ENCODE assay signal across 1 cellular context in genomic region chr20:34675993-34676641, GRCh38.
TF ChIP-seq lines count a peak whose summit lies in the region.

No MANE protein-coding gene starts in this region.

TF ChIP-seq in HepG2, 621 proteins besides CTCF, POLR2A, EP300 and RAD21 (continues in another document):
- no peak for TF ChIP-seq MTA1 (CRISPR knock-in tag; IDR thresholded peaks at IDR 0.05; ENCODE audit: borderline replicate concordance)
- 0 out of 2 replicates have a peak, but pooled peaks have one; percentile 17 for TF ChIP-seq MEIS1 (CRISPR knock-in tag; IDR thresholded peaks at IDR 0.05; ENCODE audit: borderline replicate concordance)
- TF ChIP-seq SNAPC4 (CRISPR knock-in tag; IDR thresholded peaks at IDR 0.05), result no peak
- TF ChIP-seq, protein P1, sequence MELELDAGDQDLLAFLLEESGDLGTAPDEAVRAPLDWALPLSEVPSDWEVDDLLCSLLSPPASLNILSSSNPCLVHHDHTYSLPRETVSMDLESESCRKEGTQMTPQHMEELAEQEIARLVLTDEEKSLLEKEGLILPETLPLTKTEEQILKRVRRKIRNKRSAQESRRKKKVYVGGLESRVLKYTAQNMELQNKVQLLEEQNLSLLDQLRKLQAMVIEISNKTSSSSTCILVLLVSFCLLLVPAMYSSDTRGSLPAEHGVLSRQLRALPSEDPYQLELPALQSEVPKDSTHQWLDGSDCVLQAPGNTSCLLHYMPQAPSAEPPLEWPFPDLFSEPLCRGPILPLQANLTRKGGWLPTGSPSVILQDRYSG (CRISPR knock-in tag; IDR thresholded peaks at IDR 0.05), result 0 out of 2 replicates have a peak, but pooled peaks have one; percentile 41
- TF ChIP-seq, protein P2, sequence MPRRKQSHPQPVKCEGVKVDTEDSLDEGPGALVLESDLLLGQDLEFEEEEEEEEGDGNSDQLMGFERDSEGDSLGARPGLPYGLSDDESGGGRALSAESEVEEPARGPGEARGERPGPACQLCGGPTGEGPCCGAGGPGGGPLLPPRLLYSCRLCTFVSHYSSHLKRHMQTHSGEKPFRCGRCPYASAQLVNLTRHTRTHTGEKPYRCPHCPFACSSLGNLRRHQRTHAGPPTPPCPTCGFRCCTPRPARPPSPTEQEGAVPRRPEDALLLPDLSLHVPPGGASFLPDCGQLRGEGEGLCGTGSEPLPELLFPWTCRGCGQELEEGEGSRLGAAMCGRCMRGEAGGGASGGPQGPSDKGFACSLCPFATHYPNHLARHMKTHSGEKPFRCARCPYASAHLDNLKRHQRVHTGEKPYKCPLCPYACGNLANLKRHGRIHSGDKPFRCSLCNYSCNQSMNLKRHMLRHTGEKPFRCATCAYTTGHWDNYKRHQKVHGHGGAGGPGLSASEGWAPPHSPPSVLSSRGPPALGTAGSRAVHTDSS (CRISPR knock-in tag; conservative IDR thresholded peaks at IDR 0.05), result no peak
- TF ChIP-seq RFX3 (CRISPR knock-in tag; IDR thresholded peaks at IDR 0.05), result no peak
- TF ChIP-seq, protein P3, sequence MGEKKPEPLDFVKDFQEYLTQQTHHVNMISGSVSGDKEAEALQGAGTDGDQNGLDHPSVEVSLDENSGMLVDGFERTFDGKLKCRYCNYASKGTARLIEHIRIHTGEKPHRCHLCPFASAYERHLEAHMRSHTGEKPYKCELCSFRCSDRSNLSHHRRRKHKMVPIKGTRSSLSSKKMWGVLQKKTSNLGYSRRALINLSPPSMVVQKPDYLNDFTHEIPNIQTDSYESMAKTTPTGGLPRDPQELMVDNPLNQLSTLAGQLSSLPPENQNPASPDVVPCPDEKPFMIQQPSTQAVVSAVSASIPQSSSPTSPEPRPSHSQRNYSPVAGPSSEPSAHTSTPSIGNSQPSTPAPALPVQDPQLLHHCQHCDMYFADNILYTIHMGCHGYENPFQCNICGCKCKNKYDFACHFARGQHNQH (CRISPR knock-in tag; IDR thresholded peaks at IDR 0.05), result no peak
- no peak for TF ChIP-seq PLRG1 (conservative IDR thresholded peaks at IDR 0.05)
- no peak for TF ChIP-seq ELF3 (CRISPR knock-in tag; IDR thresholded peaks at IDR 0.05)
- no peak for TF ChIP-seq SRY (CRISPR knock-in tag; IDR thresholded peaks at IDR 0.05)
- no peak for TF ChIP-seq TOPORS (CRISPR knock-in tag; IDR thresholded peaks at IDR 0.05)
- no peak for TF ChIP-seq ZNF549 (CRISPR knock-in tag; IDR thresholded peaks at IDR 0.05)
- TF ChIP-seq GABPA (IDR thresholded peaks at IDR 0.05; ENCODE audit: low read depth, low read length), result no peak
- TF ChIP-seq GABPA (CRISPR knock-in tag; IDR thresholded peaks at IDR 0.05; ENCODE audit: low read depth), result no peak
- TF ChIP-seq SIX4 (CRISPR knock-in tag; IDR thresholded peaks at IDR 0.05), result no peak
- TF ChIP-seq ZNF768 (CRISPR knock-in tag; IDR thresholded peaks at IDR 0.05), result no peak
- no peak for TF ChIP-seq ZNF83 (CRISPR knock-in tag; IDR thresholded peaks at IDR 0.05; ENCODE audit: borderline replicate concordance)
- no peak for TF ChIP-seq EHMT2 (IDR thresholded peaks at IDR 0.05; ENCODE audit: borderline replicate concordance, low read depth, low read length)
- TF ChIP-seq ZNF737 (CRISPR knock-in tag; IDR thresholded peaks at IDR 0.05; ENCODE audit: borderline replicate concordance), result no peak
- TF ChIP-seq NR3C1 (CRISPR knock-in tag; IDR thresholded peaks at IDR 0.05), result no peak
- no peak for TF ChIP-seq MBNL3 (CRISPR knock-in tag; conservative IDR thresholded peaks at IDR 0.05)
- TF ChIP-seq, protein P4, sequence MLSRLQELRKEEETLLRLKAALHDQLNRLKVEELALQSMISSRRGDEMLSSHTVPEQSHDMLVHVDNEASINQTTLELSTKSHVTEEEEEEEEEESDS (CRISPR knock-in tag; IDR thresholded peaks at IDR 0.05; ENCODE audit: borderline replicate concordance), result 0 out of 2 replicates have a peak, but pooled peaks have one; percentile 54
- TF ChIP-seq HES4 (CRISPR knock-in tag; IDR thresholded peaks at IDR 0.05; ENCODE audit: borderline replicate concordance), result no peak
- no peak for TF ChIP-seq SMAD9 (CRISPR knock-in tag; IDR thresholded peaks at IDR 0.05)
- no peak for TF ChIP-seq ZZZ3 (CRISPR knock-in tag; IDR thresholded peaks at IDR 0.05; ENCODE audit: borderline replicate concordance)
- TF ChIP-seq HNF4G (IDR thresholded peaks at IDR 0.05; ENCODE audit: borderline replicate concordance, low read depth, low read length), result peak; percentile 19; the same call in 1 of the 2 replicates
- TF ChIP-seq HNF4G (CRISPR knock-in tag; IDR thresholded peaks at IDR 0.05; ENCODE audit: borderline replicate concordance, low read depth), result no peak
- no peak for TF ChIP-seq POLR2AphosphoS2 (IDR thresholded peaks at IDR 0.05; ENCODE audit: low read depth, low read length)
- TF ChIP-seq FOXO1 (CRISPR knock-in tag; IDR thresholded peaks at IDR 0.05), result no peak
- TF ChIP-seq NBN (conservative IDR thresholded peaks at IDR 0.05), result no peak
- no peak for TF ChIP-seq PCBP1 (IDR thresholded peaks at IDR 0.05; ENCODE audit: borderline replicate concordance, low read depth, low read length)
- TF ChIP-seq, protein P5, sequence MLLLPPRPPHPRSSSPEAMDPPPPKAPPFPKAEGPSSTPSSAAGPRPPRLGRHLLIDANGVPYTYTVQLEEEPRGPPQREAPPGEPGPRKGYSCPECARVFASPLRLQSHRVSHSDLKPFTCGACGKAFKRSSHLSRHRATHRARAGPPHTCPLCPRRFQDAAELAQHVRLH (CRISPR knock-in tag; IDR thresholded peaks at IDR 0.05; ENCODE audit: borderline replicate concordance, low read depth), result no peak
- TF ChIP-seq ZNF10 (CRISPR knock-in tag; IDR thresholded peaks at IDR 0.05; ENCODE audit: borderline replicate concordance, low read depth), result no peak
- TF ChIP-seq, protein P6, sequence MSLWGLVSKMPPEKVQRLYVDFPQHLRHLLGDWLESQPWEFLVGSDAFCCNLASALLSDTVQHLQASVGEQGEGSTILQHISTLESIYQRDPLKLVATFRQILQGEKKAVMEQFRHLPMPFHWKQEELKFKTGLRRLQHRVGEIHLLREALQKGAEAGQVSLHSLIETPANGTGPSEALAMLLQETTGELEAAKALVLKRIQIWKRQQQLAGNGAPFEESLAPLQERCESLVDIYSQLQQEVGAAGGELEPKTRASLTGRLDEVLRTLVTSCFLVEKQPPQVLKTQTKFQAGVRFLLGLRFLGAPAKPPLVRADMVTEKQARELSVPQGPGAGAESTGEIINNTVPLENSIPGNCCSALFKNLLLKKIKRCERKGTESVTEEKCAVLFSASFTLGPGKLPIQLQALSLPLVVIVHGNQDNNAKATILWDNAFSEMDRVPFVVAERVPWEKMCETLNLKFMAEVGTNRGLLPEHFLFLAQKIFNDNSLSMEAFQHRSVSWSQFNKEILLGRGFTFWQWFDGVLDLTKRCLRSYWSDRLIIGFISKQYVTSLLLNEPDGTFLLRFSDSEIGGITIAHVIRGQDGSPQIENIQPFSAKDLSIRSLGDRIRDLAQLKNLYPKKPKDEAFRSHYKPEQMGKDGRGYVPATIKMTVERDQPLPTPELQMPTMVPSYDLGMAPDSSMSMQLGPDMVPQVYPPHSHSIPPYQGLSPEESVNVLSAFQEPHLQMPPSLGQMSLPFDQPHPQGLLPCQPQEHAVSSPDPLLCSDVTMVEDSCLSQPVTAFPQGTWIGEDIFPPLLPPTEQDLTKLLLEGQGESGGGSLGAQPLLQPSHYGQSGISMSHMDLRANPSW (CRISPR knock-in tag; IDR thresholded peaks at IDR 0.05; ENCODE audit: borderline replicate concordance), result no peak; the same call in 1 of the 2 replicates
- TF ChIP-seq NCOA1 (CRISPR knock-in tag; IDR thresholded peaks at IDR 0.05), result no peak
- TF ChIP-seq CBX1 (IDR thresholded peaks at IDR 0.05; ENCODE audit: low read depth), result no peak
- no peak for TF ChIP-seq ZNF264 (CRISPR knock-in tag; IDR thresholded peaks at IDR 0.05)
- peak; percentile 60; the same call in 1 of the 2 replicates for TF ChIP-seq ZFP90 (CRISPR knock-in tag; IDR thresholded peaks at IDR 0.05; ENCODE audit: borderline replicate concordance)
- TF ChIP-seq MXI1 (IDR thresholded peaks at IDR 0.05; ENCODE audit: borderline replicate concordance, low read depth, low read length), result no peak
- 0 out of 2 replicates have a peak, but pooled peaks have one; percentile 32 for TF ChIP-seq ZC3H4 (CRISPR knock-in tag; IDR thresholded peaks at IDR 0.05; ENCODE audit: borderline replicate concordance)
- TF ChIP-seq TEF (CRISPR knock-in tag; IDR thresholded peaks at IDR 0.05), result 0 out of 2 replicates have a peak, but pooled peaks have one; percentile 46
- TF ChIP-seq, protein P7, sequence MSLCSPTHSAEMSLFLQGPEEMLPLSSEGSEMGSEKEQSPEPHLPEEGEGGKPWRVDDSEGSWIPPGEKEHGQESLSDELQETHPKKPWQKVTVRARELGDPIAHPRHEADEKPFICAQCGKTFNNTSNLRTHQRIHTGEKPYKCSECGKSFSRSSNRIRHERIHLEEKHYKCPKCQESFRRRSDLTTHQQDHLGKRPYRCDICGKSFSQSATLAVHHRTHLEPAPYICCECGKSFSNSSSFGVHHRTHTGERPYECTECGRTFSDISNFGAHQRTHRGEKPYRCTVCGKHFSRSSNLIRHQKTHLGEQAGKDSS (CRISPR knock-in tag; IDR thresholded peaks at IDR 0.05; ENCODE audit: borderline replicate concordance, low read depth), result no peak
- no peak for TF ChIP-seq TEAD3 (CRISPR knock-in tag; optimal IDR thresholded peaks at IDR 0.05; ENCODE audit: borderline replicate concordance)
- no peak for TF ChIP-seq SMYD3 (CRISPR knock-in tag; IDR thresholded peaks at IDR 0.05)
- no peak for TF ChIP-seq GFI1 (CRISPR knock-in tag; IDR thresholded peaks at IDR 0.05; ENCODE audit: borderline replicate concordance)
- peak; percentile 11; the same call in 1 of the 2 replicates for TF ChIP-seq CREM (IDR thresholded peaks at IDR 0.05)
- no peak for TF ChIP-seq CREM (CRISPR knock-in tag; IDR thresholded peaks at IDR 0.05)
- TF ChIP-seq PATZ1 (CRISPR knock-in tag; IDR thresholded peaks at IDR 0.05), result no peak
- TF ChIP-seq, protein P8, sequence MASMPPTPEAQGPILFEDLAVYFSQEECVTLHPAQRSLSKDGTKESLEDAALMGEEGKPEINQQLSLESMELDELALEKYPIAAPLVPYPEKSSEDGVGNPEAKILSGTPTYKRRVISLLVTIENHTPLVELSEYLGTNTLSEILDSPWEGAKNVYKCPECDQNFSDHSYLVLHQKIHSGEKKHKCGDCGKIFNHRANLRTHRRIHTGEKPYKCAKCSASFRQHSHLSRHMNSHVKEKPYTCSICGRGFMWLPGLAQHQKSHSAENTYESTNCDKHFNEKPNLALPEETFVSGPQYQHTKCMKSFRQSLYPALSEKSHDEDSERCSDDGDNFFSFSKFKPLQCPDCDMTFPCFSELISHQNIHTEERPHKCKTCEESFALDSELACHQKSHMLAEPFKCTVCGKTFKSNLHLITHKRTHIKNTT (CRISPR knock-in tag; IDR thresholded peaks at IDR 0.05), result no peak
- TF ChIP-seq ZNF34 (CRISPR knock-in tag; IDR thresholded peaks at IDR 0.05; ENCODE audit: borderline replicate concordance), result no peak
- TF ChIP-seq ZMAT5 (CRISPR knock-in tag; IDR thresholded peaks at IDR 0.05; ENCODE audit: borderline replicate concordance, low read depth), result no peak
- TF ChIP-seq ZNF879 (CRISPR knock-in tag; IDR thresholded peaks at IDR 0.05), result no peak
- TF ChIP-seq MAFK (conservative IDR thresholded peaks at IDR 0.05 in 1 of 2, IDR thresholded peaks at IDR 0.05 in 1 of 2; ENCODE audit: low read length in 2 of 2), result no peak
- TF ChIP-seq ZNF780A (CRISPR knock-in tag; IDR thresholded peaks at IDR 0.05), result no peak
